In the genomic region with DNA sequence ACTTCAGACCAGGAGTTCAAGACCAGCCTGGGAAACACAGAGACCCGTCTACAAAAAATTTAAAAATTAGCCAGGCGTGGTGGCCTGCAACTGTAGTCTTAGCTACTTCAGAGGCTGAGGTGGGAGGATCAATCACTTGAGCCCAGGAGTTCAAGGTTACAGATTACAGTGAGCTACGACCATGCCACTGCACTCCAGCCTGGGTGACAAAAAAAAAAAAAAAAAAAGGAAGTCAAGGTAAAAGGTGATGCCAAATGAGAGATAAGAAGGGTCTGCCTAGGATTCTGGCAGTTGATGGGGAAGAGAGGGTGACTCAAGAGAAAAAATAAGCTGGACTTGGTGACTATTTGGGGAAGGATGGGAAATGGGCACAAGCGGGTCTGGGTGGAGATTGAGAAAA, we compare ENCODE assay signal across 15 cellular contexts. TPM values are rescaled to one million over a fixed set of nuclear protein-coding genes. Genes with fewer than 3 reads are reported as not detected.
A peak's percentile ranks its signal among the peaks of the same experiment; 100 is the strongest.
DNase-seq lines count a peak whose midpoint lies in the region; ATAC-seq and TF ChIP-seq lines count a peak whose summit lies in the region.
"Had no signal": no experiment of that assay in that cellular context is flagged by ENCODE, and none has a peak within 500 bp of the region (broad histone marks: within the 10 kb centered on the region; RNA-seq: fewer than 3 reads in every experiment).

No MANE protein-coding gene starts in this region.

- TF ChIP-seq CTCF in VCaP (conservative IDR thresholded peaks at IDR 0.05) = no peak
- no peak for TF ChIP-seq CTCF in stomach (IDR thresholded peaks at IDR 0.05)

- H3K27ac Mint-ChIP-seq in activated T-cell treated with anti-CD3 and anti-CD28 coated beads, Interleukin-2, amount 50 U/mL, for 24 hours = peak overlapping the region; percentile 74
- H3K27ac Mint-ChIP-seq in immature natural killer cell = peak overlapping the region; percentile 62 to 97 (median 86)

- H3K27me3 ChIP-seq in stomach = no peaks in the 10 kb centered on the region
- H3K27me3 ChIP-seq: suprapubic skin had no signal

- H3K27me3 Mint-ChIP-seq in activated T-cell treated with anti-CD3 and anti-CD28 coated beads, Interleukin-2, amount 50 U/mL, for 24 hours = no peaks in the 10 kb centered on the region
- H3K27me3 Mint-ChIP-seq in activated T-cell treated with anti-CD3 and anti-CD28 coated beads, Interleukin-2, amount 50 U/mL, for 4 hours (ENCODE audit: low read depth) = no peaks in the 10 kb centered on the region
- H3K27me3 Mint-ChIP-seq in immature natural killer cell (ENCODE audit: low read depth in 3 of 3) = no peaks in the 10 kb centered on the region

- no peaks in the 10 kb centered on the region for H3K9me3 Mint-ChIP-seq in activated T-cell treated with anti-CD3 and anti-CD28 coated beads, Interleukin-2, amount 50 U/mL, for 24 hours
- H3K9me3 Mint-ChIP-seq in activated T-cell treated with anti-CD3 and anti-CD28 coated beads, Interleukin-2, amount 50 U/mL, for 4 hours = no peaks in the 10 kb centered on the region
- H3K9me3 Mint-ChIP-seq in immature natural killer cell = no peaks in the 10 kb centered on the region
- H3K9me3 Mint-ChIP-seq: neural crest cell had no signal

- H3K9me3 ChIP-seq in stomach = no peaks in the 10 kb centered on the region
- H3K9me3 ChIP-seq: suprapubic skin had no signal

- no peak overlapping the region for H3K4me3 Mint-ChIP-seq in activated T-cell treated with anti-CD3 and anti-CD28 coated beads, Interleukin-2, amount 50 U/mL, for 24 hours
- no peak overlapping the region for H3K4me3 Mint-ChIP-seq in activated T-cell treated with anti-CD3 and anti-CD28 coated beads, Interleukin-2, amount 50 U/mL, for 4 hours
- peak overlapping the region in 3 of 5 donors; percentile 45 to 58 (median 46) for H3K4me3 Mint-ChIP-seq in immature natural killer cell

- TF ChIP-seq EP300 in stomach (IDR thresholded peaks at IDR 0.05) = no peak

- no peak for ATAC-seq in activated T-cell treated with anti-CD3 and anti-CD28 coated beads, Interleukin-2, amount 50 U/mL, for 4 hours
- no peak for ATAC-seq in HG02973 (IDR thresholded peaks at IDR 0.05; ENCODE audit: unreplicated experiment)

- WGBS in stomach, 5 donors = 75 to 82% (median 79%) methylated on average over 4 of the region's 4 CpGs

- TF ChIP-seq POLR2A in stomach (IDR thresholded peaks at IDR 0.05) = no peak

- H3K27ac ChIP-seq in VCaP = peak overlapping the region; percentile 83
- peak overlapping the region in 4 of 5 donors; percentile 80 to 86 (median 84) for H3K27ac ChIP-seq in stomach

- H3K36me3 ChIP-seq in stomach = no peaks in the 10 kb centered on the region
- H3K36me3 ChIP-seq: suprapubic skin had no signal

- H3K36me3 Mint-ChIP-seq in activated T-cell treated with anti-CD3 and anti-CD28 coated beads, Interleukin-2, amount 50 U/mL, for 24 hours (ENCODE audit: low read depth) = no peaks in the 10 kb centered on the region
- no peaks in the 10 kb centered on the region for H3K36me3 Mint-ChIP-seq in activated T-cell treated with anti-CD3 and anti-CD28 coated beads, Interleukin-2, amount 50 U/mL, for 4 hours (ENCODE audit: insufficient read depth)
- no peaks in the 10 kb centered on the region for H3K36me3 Mint-ChIP-seq in immature natural killer cell

- H3K4me1 ChIP-seq in stomach = peaks cover 19 to 57% (median 40%) of the 10 kb centered on the region in 4 donors

- peaks cover 57% of the 10 kb centered on the region for H3K4me1 Mint-ChIP-seq in activated T-cell treated with anti-CD3 and anti-CD28 coated beads, Interleukin-2, amount 50 U/mL, for 24 hours (ENCODE audit: low read depth)
- H3K4me1 Mint-ChIP-seq in activated T-cell treated with anti-CD3 and anti-CD28 coated beads, Interleukin-2, amount 50 U/mL, for 4 hours (ENCODE audit: low read depth) = peaks cover 45% of the 10 kb centered on the region
- peaks cover 37 to 56% of the 10 kb centered on the region in 2 donors for H3K4me1 Mint-ChIP-seq in immature natural killer cell

- no peak overlapping the region for H3K4me3 ChIP-seq in stomach

- intact Hi-C loops in stomach (cut with DNase I; ENCODE audit: low total_unique reads) = loop anchor here (5.0 kb wide), 1 partner anchor 35 kb away; a partner anchor contains a TSS

- no peak for DNase-seq in activated T-cell treated with anti-CD3 and anti-CD28 coated beads, Interleukin-2, amount 50 U/mL, for 24 hours
- DNase-seq in activated T-cell treated with anti-CD3 and anti-CD28 coated beads, Interleukin-2, amount 50 U/mL, for 4 hours = no peak
- DNase-seq in immature natural killer cell (no peak), stomach (no peak), SHP77 treated with DMSO at 0.1 percent for 48 hours (lab: John Stamatoyannopoulos, UW) (no peak), EL (no peak)
- DNase-seq: activated CD4-positive, alpha-beta T cell treated with anti-CD3 and anti-CD28 coated beads for 1 hour; activated naive CD4-positive, alpha-beta T cell; HCEC 1CT; kidney glomerular epithelial cell; small intestine had no signal

RNA-seq across cellular contexts. Expression of a gene that starts 32.5 kb away (rescaled TPM):
- total RNA-seq in activated T-cell treated with anti-CD3 and anti-CD28 coated beads, Interleukin-2, amount 50 U/mL, for 4 hours = 10 to 100 TPM; 24.2 to 24.3 (median 24.2) TPM
- polyA plus RNA-seq in immature natural killer cell (10 to 100 TPM in 1 of 3 donors, 1 to 10 TPM in 2; 1.5 to 32.5 (median 5.2) TPM), stomach (10 to 100 TPM; 16.5 to 30.3 (median 28.2) TPM)
- total RNA-seq in stomach = 100 to 1,000 TPM in 3 of 5 donors, 10 to 100 TPM in 2; 42.8 to 305 (median 121) TPM

Comparison
In these comparisons a context has a peak if more than half of its experiments do, and no peak if none do; other contexts are left out.
1. H3K4me3 Mint-ChIP-seq: peak in immature natural killer cell (3 of 5); none in activated T-cell treated with anti-CD3 and anti-CD28 coated beads, Interleukin-2, amount 50 U/mL, for 24 hours (single experiment) and activated T-cell treated with anti-CD3 and anti-CD28 coated beads, Interleukin-2, amount 50 U/mL, for 4 hours (single experiment).